In genomic region chr9:130461731-130462130, GRCh38 we compare ENCODE assay signal across 3 cellular contexts.
A peak's percentile ranks its signal among the peaks of the same experiment; 100 is the strongest.
TF ChIP-seq lines count a peak whose summit lies in the region.

No MANE protein-coding gene starts in this region.

TF ChIP-seq in A549, 52 proteins besides CTCF, POLR2A, EP300 and RAD21 (continued from another document):
- TF ChIP-seq FOSB (CRISPR knock-in tag; IDR thresholded peaks at IDR 0.05) (no peak), ZNF302 (CRISPR knock-in tag; IDR thresholded peaks at IDR 0.05) (no peak), RNF2 (IDR thresholded peaks at IDR 0.05; ENCODE audit: borderline replicate concordance, low read depth) (no peak), USF2 (IDR thresholded peaks at IDR 0.05) (no peak), GATA3 (IDR thresholded peaks at IDR 0.05; ENCODE audit: borderline replicate concordance) (no peak), JUNB (IDR thresholded peaks at IDR 0.05) (no peak), MYC (IDR thresholded peaks at IDR 0.05; ENCODE audit: borderline replicate concordance, low read length) (no peak), SREBF2 (IDR thresholded peaks at IDR 0.05) (no peak), KDM1A (IDR thresholded peaks at IDR 0.05; ENCODE audit: low read depth) (no peak), BCL3 (IDR thresholded peaks at IDR 0.05) (no peak), E2F6 (IDR thresholded peaks at IDR 0.05; ENCODE audit: borderline replicate concordance, low read depth) (no peak), TP53 (CRISPR knock-in tag; IDR thresholded peaks at IDR 0.05) (no peak), EHF (CRISPR knock-in tag; IDR thresholded peaks at IDR 0.05) (no peak), BHLHE40 (IDR thresholded peaks at IDR 0.05; ENCODE audit: low read depth, low read length) (no peak), CHD4 (IDR thresholded peaks at IDR 0.05; ENCODE audit: borderline replicate concordance) (no peak), POLR2AphosphoS2 (conservative IDR thresholded peaks at IDR 0.05; ENCODE audit: low read length) (no peak), RFX5 (IDR thresholded peaks at IDR 0.05) (no peak), ZC3H11A (IDR thresholded peaks at IDR 0.05) (no peak), FOSL2 (IDR thresholded peaks at IDR 0.05) (no peak), FOSL2 (CRISPR knock-in tag; IDR thresholded peaks at IDR 0.05) (no peak)

TF ChIP-seq in HepG2, 621 proteins besides CTCF, POLR2A, EP300 and RAD21:
- TF ChIP-seq ERF (CRISPR knock-in tag; IDR thresholded peaks at IDR 0.05) (no peak), E2F2 (CRISPR knock-in tag; IDR thresholded peaks at IDR 0.05; ENCODE audit: borderline replicate concordance) (no peak), ZNF629 (CRISPR knock-in tag; conservative IDR thresholded peaks at IDR 0.05) (no peak), ZNF224 (CRISPR knock-in tag; IDR thresholded peaks at IDR 0.05) (no peak), PCBP1 (IDR thresholded peaks at IDR 0.05; ENCODE audit: borderline replicate concordance, low read depth, low read length) (0 out of 2 replicates have a peak, but pooled peaks have one; percentile 41), MAZ (IDR thresholded peaks at IDR 0.05; ENCODE audit: borderline replicate concordance, low read depth, low read length) (no peak), MAZ (CRISPR knock-in tag; IDR thresholded peaks at IDR 0.05; ENCODE audit: low read depth) (0 out of 2 replicates have a peak, but pooled peaks have one; percentile 7), ZNF343 (CRISPR knock-in tag; IDR thresholded peaks at IDR 0.05) (0 out of 2 replicates have a peak, but pooled peaks have one; percentile 10), KLF6 (CRISPR knock-in tag; IDR thresholded peaks at IDR 0.05) (no peak), MYC (CRISPR knock-in tag; IDR thresholded peaks at IDR 0.05; ENCODE audit: borderline replicate concordance) (no peak), ZKSCAN8 (CRISPR knock-in tag; IDR thresholded peaks at IDR 0.05; ENCODE audit: borderline replicate concordance) (no peak)

TF ChIP-seq in SK-N-SH treated with all-trans-retinoic acid at 6 μM for 48 hours, 23 proteins besides CTCF, POLR2A, EP300 and RAD21:
- TF ChIP-seq POU6F1 (CRISPR knock-in tag; IDR thresholded peaks at IDR 0.05; ENCODE audit: borderline replicate concordance, low read depth) (no peak), TSHZ2 (CRISPR knock-in tag; IDR thresholded peaks at IDR 0.05) (no peak), OSR1 (CRISPR knock-in tag; IDR thresholded peaks at IDR 0.05) (no peak), PPARA (CRISPR knock-in tag; IDR thresholded peaks at IDR 0.05; ENCODE audit: borderline replicate concordance) (no peak), PATZ1 (CRISPR knock-in tag; IDR thresholded peaks at IDR 0.05; ENCODE audit: borderline replicate concordance) (no peak), ZNF565 (CRISPR knock-in tag; conservative IDR thresholded peaks at IDR 0.05; ENCODE audit: low read depth) (no peak), RARB (CRISPR knock-in tag; IDR thresholded peaks at IDR 0.05) (no peak), ARNTL (CRISPR knock-in tag; IDR thresholded peaks at IDR 0.05; ENCODE audit: borderline replicate concordance, low read depth) (no peak), ISL1 (CRISPR knock-in tag; IDR thresholded peaks at IDR 0.05) (no peak), SNAI2 (CRISPR knock-in tag; IDR thresholded peaks at IDR 0.05) (no peak), ESRRG (CRISPR knock-in tag; IDR thresholded peaks at IDR 0.05) (no peak), BACH2 (CRISPR knock-in tag; IDR thresholded peaks at IDR 0.05; ENCODE audit: borderline replicate concordance) (no peak), GLIS3 (CRISPR knock-in tag; IDR thresholded peaks at IDR 0.05) (no peak), TOX (CRISPR knock-in tag; IDR thresholded peaks at IDR 0.05; ENCODE audit: borderline replicate concordance) (no peak), ZNF8 (CRISPR knock-in tag; IDR thresholded peaks at IDR 0.05) (no peak), CSDC2 (CRISPR knock-in tag; IDR thresholded peaks at IDR 0.05) (no peak)
